In the genomic region with DNA sequence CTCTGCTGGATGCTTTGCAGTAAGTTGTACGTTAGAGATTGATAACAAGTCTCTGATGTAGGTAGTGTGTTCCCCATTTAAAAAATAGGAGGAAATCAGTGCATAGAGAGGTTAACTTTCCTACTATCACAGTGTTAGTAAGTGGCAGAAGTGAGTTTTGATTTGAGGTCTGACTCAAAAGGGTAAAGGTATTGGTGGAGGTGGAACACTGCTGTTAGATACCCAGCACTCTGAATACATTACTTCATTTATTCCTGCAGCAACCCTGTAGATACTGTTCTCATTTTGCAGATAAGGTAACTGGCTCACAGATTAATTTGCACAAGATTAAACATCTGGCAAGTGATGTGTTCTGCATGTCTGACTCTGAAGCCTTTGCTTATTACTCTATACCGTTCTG, we compare ENCODE assay signal across 9 cellular contexts. TPM values are rescaled to one million over a fixed set of nuclear protein-coding genes. Genes with fewer than 3 reads are reported as not detected.
A peak's percentile ranks its signal among the peaks of the same experiment; 100 is the strongest.
DNase-seq lines count a peak whose midpoint lies in the region; ATAC-seq and TF ChIP-seq lines count a peak whose summit lies in the region.
"Had no signal": no experiment of that assay in that cellular context is flagged by ENCODE, and none has a peak within 500 bp of the region (broad histone marks: within the 10 kb centered on the region; RNA-seq: fewer than 3 reads in every experiment).

No MANE protein-coding gene starts in this region.

- no peak for ATAC-seq in HG03439 (IDR thresholded peaks at IDR 0.05; ENCODE audit: unreplicated experiment)

- POLR2A ChIA-PET in PC-9 (lab: Charles Lee; ENCODE audit: unreplicated experiment): no interaction called here

- peak overlapping the region; percentile 99 for H3K4me3 ChIP-seq in GM12865 (ENCODE audit: low read depth, low read length)
- H3K4me3 ChIP-seq in PC-9: peak overlapping the region; percentile 99; the same call in 1 of the 2 replicates
- H3K4me3 ChIP-seq in fibroblast of lung (replicated peaks in 1 of 4; ENCODE audit: control extremely low read depth in 1 of 4, insufficient read depth in 1 of 4, low read depth in 3 of 4, low read length in 4 of 4): peak overlapping the region; percentile 76 to 97 (median 92)
- H3K4me3 ChIP-seq in skeletal muscle cell (ENCODE audit: low read depth, low read length): peak overlapping the region; percentile 84

- no peaks in the 10 kb centered on the region; the same call in 1 of the 2 replicates for H3K36me3 ChIP-seq in PC-9 (ENCODE audit: low read depth)
- H3K36me3 ChIP-seq in fibroblast of lung (ENCODE audit: control insufficient read depth, insufficient read depth, low read length): no peaks in the 10 kb centered on the region

- H3K9ac ChIP-seq in fibroblast of lung (ENCODE audit: insufficient read depth, low read length): no peak overlapping the region

- H3K4me1 ChIP-seq in PC-9 (replicated peaks; ENCODE audit: insufficient read depth) (peaks cover 44% of the 10 kb centered on the region), fibroblast of lung (ENCODE audit: control insufficient read depth, extremely low read depth, insufficient read depth, low read length) (peaks cover 2% of the 10 kb centered on the region)

- peak overlapping the region; percentile 100 for H3K4me2 ChIP-seq in PC-9
- H3K4me2 ChIP-seq in fibroblast of lung (ENCODE audit: extremely low read depth, insufficient read depth, low read length): peak overlapping the region; percentile 69

- TF ChIP-seq CTCF in GM12865 (IDR thresholded peaks at IDR 0.05; ENCODE audit: insufficient read depth, low read depth, low read length, missing control alignments) (no peak), PC-9 (conservative IDR thresholded peaks at IDR 0.05) (no peak), fibroblast of lung (conservative IDR thresholded peaks at IDR 0.05 in 1 of 2, IDR thresholded peaks at IDR 0.05 in 1 of 2; ENCODE audit: low read depth in 1 of 2, low read length in 2 of 2) (no peak)

- H3K79me2 ChIP-seq in PC-9 (ENCODE audit: low read depth) (peaks cover 70% of the 10 kb centered on the region), fibroblast of lung (ENCODE audit: control insufficient read depth, insufficient read depth, low read length) (peaks cover 69% of the 10 kb centered on the region)

- no peaks in the 10 kb centered on the region for H3K9me2 ChIP-seq in PC-9 (ENCODE audit: insufficient read depth)

- BruUV-seq in PC-9 (replicated peaks; lab: Mats Ljungman, UMichigan): no TSS peak

- CTCF ChIA-PET in PC-9 (lab: Charles Lee): interaction anchor here (0.6 kb wide), 1 partner anchor 120 kb away, joined by 4 read pairs; no protein-coding TSS in a partner anchor

- H3F3A ChIP-seq in PC-9 (ENCODE audit: insufficient read depth, low read depth): peaks cover 5% of the 10 kb centered on the region

- intact Hi-C loops in PC-9 (cut with micrococcal nuclease; ENCODE audit: unreplicated experiment): no loop called here

- DNase-seq in GM12865 (ENCODE audit: low read depth) (no peak), PC-9 (no peak), fibroblast of lung (ENCODE audit: low read depth in 2 of 2) (no peak), skeletal muscle cell (ENCODE audit: low read depth) (no peak), NCI-H146 treated with DMSO at 0.1 percent for 48 hours (lab: John Stamatoyannopoulos, UW; ENCODE audit: unreplicated experiment) (no peak), NK-92 (lab: John Stamatoyannopoulos, UW; ENCODE audit: unreplicated experiment) (no peak), NCI-H345 treated with DMSO at 0.1 percent for 48 hours (lab: John Stamatoyannopoulos, UW; ENCODE audit: unreplicated experiment) (no peak)
- DNase-seq: activated CD4-positive, CD25-positive, alpha-beta regulatory T cell had no signal

- H3K27ac ChIP-seq in PC-9 (no peak overlapping the region), fibroblast of lung (ENCODE audit: insufficient read depth, low read length) (no peak overlapping the region)

- H4K20me1 ChIP-seq in PC-9 (ENCODE audit: insufficient read depth): peaks cover 18% of the 10 kb centered on the region
- peaks cover 2% of the 10 kb centered on the region for H4K20me1 ChIP-seq in fibroblast of lung (ENCODE audit: control insufficient read depth, extremely low read depth, insufficient read depth, low read length)

- H3K27me3 ChIP-seq in PC-9 (ENCODE audit: insufficient read depth, low read depth): no peaks in the 10 kb centered on the region
- no peaks in the 10 kb centered on the region for H3K27me3 ChIP-seq in fibroblast of lung (ENCODE audit: control insufficient read depth, insufficient read depth, low read length)

- H2AFZ ChIP-seq in PC-9: no peak overlapping the region
- H2AFZ ChIP-seq in fibroblast of lung (ENCODE audit: low read length): no peak overlapping the region

- H3K9me3 ChIP-seq in PC-9 (ENCODE audit: insufficient read depth, low read depth) (no peaks in the 10 kb centered on the region), fibroblast of lung (ENCODE audit: control insufficient read depth, insufficient read depth, low read depth, low read length) (no peaks in the 10 kb centered on the region)

RNA-seq across cellular contexts. Expression of a gene that starts 3.1 kb away (rescaled TPM):
- 27.5 and 40.3 TPM in 2 replicates for total RNA-seq in PC-9 (2021)
- 21.8 and 32.5 TPM in 2 replicates for total RNA-seq in fibroblast of lung
- 19.3 and 22.3 TPM in 2 replicates for polyA plus RNA-seq in fibroblast of lung
- polyA plus RNA-seq in fibroblast of lung (2012): 15.1 and 20.4 TPM in 2 replicates
- 7.0 and 13.9 TPM in 2 replicates for polyA minus RNA-seq in fibroblast of lung (ENCODE audit: low replicate concordance)
